9 cellular contexts compared by ENCODE assay signal in genomic region chr4:153084939-153085630, GRCh38.
A peak's percentile ranks its signal among the peaks of the same experiment; 100 is the strongest.
DNase-seq lines count a peak whose midpoint lies in the region; ATAC-seq, FAIRE-seq and TF ChIP-seq lines count a peak whose summit lies in the region.
"Had no signal": no experiment of that assay in that cellular context is flagged by ENCODE, and none has a peak within 500 bp of the region (broad histone marks: within the 10 kb centered on the region; RNA-seq: fewer than 3 reads in every experiment).

No MANE protein-coding gene starts in this region.

- no peak for TF ChIP-seq POLR2A in uterus (IDR thresholded peaks at IDR 0.05)

- peaks cover 42% of the 10 kb centered on the region for H3K4me1 Mint-ChIP-seq in activated naive CD8-positive, alpha-beta T cell treated with anti-CD3 and anti-CD28 coated beads for 36 hours

- intact Hi-C loops in psoas muscle (cut with DNase I) (loop anchor here (1.0 to 2.0 kb wide), 3 partner anchors 42 to 239 kb away; no protein-coding TSS in a partner anchor), uterus (cut with DNase I; ENCODE audit: low total_unique reads) (no loop called here)

- H3K27me3 ChIP-seq in KMS-11 (ENCODE audit: insufficient read depth, low read depth), result no peaks in the 10 kb centered on the region
- H3K27me3 ChIP-seq in cardiac muscle cell, result no peaks in the 10 kb centered on the region
- no peaks in the 10 kb centered on the region for H3K27me3 ChIP-seq in psoas muscle (ENCODE audit: insufficient read depth in 3 of 3, low read length in 2 of 3)
- H3K27me3 ChIP-seq in uterus, result no peaks in the 10 kb centered on the region

- H3K36me3 ChIP-seq in KMS-11 (ENCODE audit: insufficient read depth), result no peaks in the 10 kb centered on the region
- no peaks in the 10 kb centered on the region for H3K36me3 ChIP-seq in cardiac muscle cell
- H3K36me3 ChIP-seq in psoas muscle (ENCODE audit: insufficient read depth in 1 of 2, low read depth in 1 of 2), result no peaks in the 10 kb centered on the region
- H3K36me3 ChIP-seq in uterus, result no peaks in the 10 kb centered on the region

- no peaks in the 10 kb centered on the region for H3K36me3 Mint-ChIP-seq in activated naive CD8-positive, alpha-beta T cell treated with anti-CD3 and anti-CD28 coated beads for 36 hours

- peak overlapping the region; percentile 1 for H3K4me3 Mint-ChIP-seq in activated naive CD8-positive, alpha-beta T cell treated with anti-CD3 and anti-CD28 coated beads for 36 hours

- no peak for DNase-seq in D721Med (ENCODE audit: insufficient read length, low spot score)
- DNase-seq in SW480 (ENCODE audit: low spot score), result peak; percentile 65
- peak; percentile 80 for DNase-seq in activated naive CD8-positive, alpha-beta T cell treated with anti-CD3 and anti-CD28 coated beads for 36 hours
- DNase-seq in cardiac muscle cell (ENCODE audit: low read depth in 1 of 2, low spot score in 1 of 2), result peak; percentile 76 to 79
- DNase-seq in psoas muscle, result peak; percentile 74 to 83
- DNase-seq in uterus, result peak; percentile 55 to 74

- H4K20me1 ChIP-seq in KMS-11 (ENCODE audit: insufficient read depth), result no peaks in the 10 kb centered on the region

- H3K9me3 ChIP-seq in cardiac muscle cell (ENCODE audit: low read depth) (no peaks in the 10 kb centered on the region), psoas muscle (no peaks in the 10 kb centered on the region), uterus (no peaks in the 10 kb centered on the region)

- no peak overlapping the region for H3K27ac ChIP-seq in KMS-11
- H3K27ac ChIP-seq in cardiac muscle cell, result peak overlapping the region; percentile 1
- no peak overlapping the region for H3K27ac ChIP-seq in psoas muscle
- H3K27ac ChIP-seq in uterus, result no peak overlapping the region

- H3K4me2 ChIP-seq in KMS-11, result peak overlapping the region; percentile 44; the same call in 1 of the 2 replicates

- H3K79me2 ChIP-seq in KMS-11 (ENCODE audit: insufficient read depth, low read depth), result no peaks in the 10 kb centered on the region

- H3K4me1 ChIP-seq in KMS-11 (ENCODE audit: low read depth, poor library complexity, severe bottlenecking) (peaks cover 27% of the 10 kb centered on the region), cardiac muscle cell (ENCODE audit: low read depth) (peaks cover 8% of the 10 kb centered on the region), psoas muscle (no peaks in the 10 kb centered on the region), uterus (no peaks in the 10 kb centered on the region)

- H3K9me3 Mint-ChIP-seq in activated naive CD8-positive, alpha-beta T cell treated with anti-CD3 and anti-CD28 coated beads for 36 hours, result no peaks in the 10 kb centered on the region

- 14 to 15% (median 15%) methylated on average over 12 of the region's 12 CpGs for WGBS in psoas muscle, 3 donors

- TF ChIP-seq CTCF in D721Med (IDR thresholded peaks at IDR 0.05; ENCODE audit: insufficient read depth, missing control alignments) (peak; percentile 76), KMS-11 (conservative IDR thresholded peaks at IDR 0.05; ENCODE audit: low read depth, low read length) (peak; percentile 99), cardiac muscle cell (IDR thresholded peaks at IDR 0.05; ENCODE audit: low read depth, low read length) (peak; percentile 98), psoas muscle (IDR thresholded peaks at IDR 0.05) (peak; percentile 89), uterus (IDR thresholded peaks at IDR 0.05) (peak; percentile 78 to 94 (median 88))

- H3K27me3 Mint-ChIP-seq in activated naive CD8-positive, alpha-beta T cell treated with anti-CD3 and anti-CD28 coated beads for 36 hours, result peaks cover 18% of the 10 kb centered on the region

- ATAC-seq in GM21381 (IDR thresholded peaks at IDR 0.05; ENCODE audit: unreplicated experiment) (peak; percentile 79), psoas muscle (peak; percentile 83 to 95 (median 86))

- peak overlapping the region; percentile 2 for H3K27ac Mint-ChIP-seq in activated naive CD8-positive, alpha-beta T cell treated with anti-CD3 and anti-CD28 coated beads for 36 hours

- no peak for FAIRE-seq in D721Med (lab: Jason Lieb, UNC)
- FAIRE-seq: endometrium had no signal

- H2AFZ ChIP-seq in KMS-11 (ENCODE audit: low read depth), result peak overlapping the region; percentile 44

- no peak overlapping the region for H3K9ac ChIP-seq in KMS-11

- H3K4me3 ChIP-seq in KMS-11 (IDR thresholded peaks at IDR 0.05; ENCODE audit: insufficient read depth, low read depth, low read length) (no peak overlapping the region), cardiac muscle cell (no peak overlapping the region), psoas muscle (no peak overlapping the region), uterus (no peak overlapping the region)
